21 cellular contexts compared by ENCODE assay signal in the genomic region with DNA sequence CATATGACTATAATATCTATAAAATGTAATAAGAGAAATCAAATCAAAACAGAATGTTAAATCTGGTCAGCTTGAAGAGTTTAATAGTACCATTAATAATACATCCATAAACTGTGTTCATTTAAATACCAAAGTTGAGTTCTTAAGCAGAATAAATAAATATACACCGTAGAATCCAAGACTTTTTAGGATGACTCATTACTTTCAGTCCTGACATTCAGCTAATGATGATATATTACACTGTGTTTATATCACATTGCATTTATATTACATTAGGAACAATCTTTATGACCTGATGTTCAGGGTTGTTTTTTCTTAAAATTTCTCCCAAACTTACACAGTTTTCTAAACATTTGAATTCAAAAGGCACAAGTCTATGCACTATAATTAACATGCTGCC.
"Had no signal": no experiment of that assay in that cellular context is flagged by ENCODE, and none has a peak within 500 bp of the region (broad histone marks: within the 10 kb centered on the region; RNA-seq: fewer than 3 reads in every experiment).

No MANE protein-coding gene starts in this region.

- H3K4me1 Mint-ChIP-seq: activated CD4-positive, alpha-beta T cell treated with anti-CD3 and anti-CD28 coated beads, Interleukin-2, amount 10 ng/mL, durations not matched to agents 24 days and 14 days; activated naive CD8-positive, alpha-beta T cell treated with anti-CD3 and anti-CD28 coated beads for 36 hours; endodermal cell; nephron had no signal

- H3K4me3 ChIP-seq: dorsolateral prefrontal cortex, right atrium auricular region, skin epidermis, suprapubic skin had no signal

- H3K36me3 Mint-ChIP-seq: activated naive CD8-positive, alpha-beta T cell treated with anti-CD3 and anti-CD28 coated beads for 36 hours had no signal

- H3K9me3 Mint-ChIP-seq: activated CD4-positive, alpha-beta T cell treated with anti-CD3 and anti-CD28 coated beads, Interleukin-2, amount 10 ng/mL, durations not matched to agents 24 days and 14 days; activated naive CD8-positive, alpha-beta T cell treated with anti-CD3 and anti-CD28 coated beads for 36 hours; endodermal cell; nephron; T-helper 2 cell treated with Interferon-gamma antibody and Interleukin-4, amounts not matched to agents 5 μg/mL and 100 μg/mL, for 36 hours had no signal

- H3K9me3 ChIP-seq: right atrium auricular region, suprapubic skin had no signal

- H3K27me3 ChIP-seq: right atrium auricular region, suprapubic skin had no signal

- H3K27ac Mint-ChIP-seq: activated CD4-positive, alpha-beta T cell treated with anti-CD3 and anti-CD28 coated beads, Interleukin-2, amount 10 ng/mL, durations not matched to agents 24 days and 14 days; activated CD8-positive, alpha-beta T cell treated with anti-CD3 and anti-CD28 coated beads, Interleukin-2, amount 10 ng/mL, durations not matched to agents 7 days and 5 days; activated naive CD8-positive, alpha-beta T cell treated with anti-CD3 and anti-CD28 coated beads for 36 hours; endodermal cell; nephron; progenitor cell of endocrine pancreas; T-helper 2 cell treated with Interferon-gamma antibody and Interleukin-4, amounts not matched to agents 5 μg/mL and 100 μg/mL, for 36 hours had no signal

- H3K27me3 Mint-ChIP-seq: activated CD4-positive, alpha-beta T cell treated with anti-CD3 and anti-CD28 coated beads, Interleukin-2, amount 10 ng/mL, durations not matched to agents 24 days and 14 days; progenitor cell of endocrine pancreas had no signal

- ATAC-seq: activated CD8-positive, alpha-beta T cell treated with anti-CD3 and anti-CD28 coated beads, Interleukin-2, amount 10 ng/mL, durations not matched to agents 7 days and 5 days; stimulated activated naive CD8-positive, alpha-beta T cell treated with anti-CD3 and anti-CD28 coated beads, Interleukin-15, Interleukin-2, amounts not matched to agents 100 U/mL and 50 U/mL, for 24 hours had no signal

- DNase-seq: activated CD4-positive, alpha-beta T cell treated with anti-CD3 and anti-CD28 coated beads, Interleukin-2, amount 10 ng/mL, durations not matched to agents 24 days and 14 days; activated CD4-positive, CD25-positive, alpha-beta regulatory T cell; activated CD8-positive, alpha-beta memory T cell treated with anti-CD3 and anti-CD28 coated beads, Interleukin-2, amount 50 U/mL, for 48 hours; activated CD8-positive, alpha-beta T cell treated with anti-CD3 and anti-CD28 coated beads, Interleukin-2, amount 10 ng/mL, durations not matched to agents 7 days and 5 days; activated naive CD8-positive, alpha-beta T cell treated with anti-CD3 and anti-CD28 coated beads for 36 hours; anterior cingulate cortex; dorsolateral prefrontal cortex; endodermal cell; foreskin melanocyte; head of caudate nucleus; nucleus accumbens; stimulated activated CD4-positive, alpha-beta T cell treated with anti-CD3 and anti-CD28 coated beads, Interleukin-4, amount 100 ng/mL, for 24 hours; stimulated activated CD8-positive, alpha-beta memory T cell treated with anti-CD3 and anti-CD28 coated beads, Interleukin-4, amount 100 ng/mL, for 48 hours; stimulated activated naive CD8-positive, alpha-beta T cell treated with anti-CD3 and anti-CD28 coated beads, Interleukin-15, Interleukin-2, amounts not matched to agents 100 U/mL and 50 U/mL, for 24 hours; trophoblast cell had no signal

- H3K27ac ChIP-seq: dorsolateral prefrontal cortex, right atrium auricular region, skin epidermis, suprapubic skin had no signal

- H3K36me3 ChIP-seq: right atrium auricular region, suprapubic skin had no signal

- H3K4me1 ChIP-seq: right atrium auricular region, suprapubic skin had no signal

- H3K4me3 Mint-ChIP-seq: activated CD4-positive, alpha-beta T cell treated with anti-CD3 and anti-CD28 coated beads, Interleukin-2, amount 10 ng/mL, durations not matched to agents 24 days and 14 days; activated CD8-positive, alpha-beta T cell treated with anti-CD3 and anti-CD28 coated beads, Interleukin-2, amount 10 ng/mL, durations not matched to agents 7 days and 5 days; activated naive CD8-positive, alpha-beta T cell treated with anti-CD3 and anti-CD28 coated beads for 36 hours; endodermal cell; nephron; T-helper 2 cell treated with Interferon-gamma antibody and Interleukin-4, amounts not matched to agents 5 μg/mL and 100 μg/mL, for 36 hours had no signal
